In the genomic region with DNA sequence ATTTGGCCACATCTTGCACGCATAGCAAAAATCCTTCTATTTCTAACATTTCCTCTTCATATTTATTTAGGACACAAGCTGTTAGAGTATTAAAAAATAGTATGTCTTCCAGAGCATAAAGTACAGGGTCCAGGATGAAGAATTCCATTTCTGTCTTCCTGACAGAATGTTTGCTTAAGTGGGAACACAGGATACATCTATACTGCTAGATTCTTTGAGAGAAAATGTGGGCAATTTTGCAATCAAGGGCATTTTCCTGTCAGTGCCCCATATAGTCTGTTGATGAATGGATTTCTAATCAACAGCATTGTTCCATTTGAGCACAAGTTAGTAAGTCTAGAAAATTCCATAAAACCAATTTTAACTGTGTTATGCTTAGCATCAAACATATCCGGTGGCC, we compare ENCODE assay signal across 2 cellular contexts.
A peak's percentile ranks its signal among the peaks of the same experiment; 100 is the strongest.
TF ChIP-seq lines count a peak whose summit lies in the region.

No MANE protein-coding gene starts in this region.

TF ChIP-seq in HepG2, 621 proteins besides CTCF, POLR2A, EP300 and RAD21 (continues in another document):
- TF ChIP-seq ZNF503 (CRISPR knock-in tag; IDR thresholded peaks at IDR 0.05), result no peak
- TF ChIP-seq MAF1 (CRISPR knock-in tag; IDR thresholded peaks at IDR 0.05; ENCODE audit: borderline replicate concordance), result no peak
- no peak for TF ChIP-seq ZNF615 (CRISPR knock-in tag; IDR thresholded peaks at IDR 0.05; ENCODE audit: borderline replicate concordance)
- peak; percentile 34; the same call in 1 of the 2 replicates for TF ChIP-seq SOX5 (CRISPR knock-in tag; IDR thresholded peaks at IDR 0.05; ENCODE audit: borderline replicate concordance)
- TF ChIP-seq FOXA1 (IDR thresholded peaks at IDR 0.05), result no peak
- 0 out of 2 replicates have a peak, but pooled peaks have one; percentile 18 for TF ChIP-seq FOXA1 (CRISPR knock-in tag; IDR thresholded peaks at IDR 0.05)
- no peak for TF ChIP-seq ZNF547 (CRISPR knock-in tag; IDR thresholded peaks at IDR 0.05)
- TF ChIP-seq SATB2 (CRISPR knock-in tag; IDR thresholded peaks at IDR 0.05), result no peak
- TF ChIP-seq ZNF543 (CRISPR knock-in tag; IDR thresholded peaks at IDR 0.05), result no peak
- no peak for TF ChIP-seq ZNF326 (CRISPR knock-in tag; IDR thresholded peaks at IDR 0.05; ENCODE audit: borderline replicate concordance)
- no peak for TF ChIP-seq ZNF143 (CRISPR knock-in tag; IDR thresholded peaks at IDR 0.05)
- TF ChIP-seq RBAK (CRISPR knock-in tag; IDR thresholded peaks at IDR 0.05), result no peak
- no peak for TF ChIP-seq NAIF1 (CRISPR knock-in tag; IDR thresholded peaks at IDR 0.05; ENCODE audit: borderline replicate concordance)
- no peak for TF ChIP-seq ZNF556 (CRISPR knock-in tag; IDR thresholded peaks at IDR 0.05; ENCODE audit: borderline replicate concordance)
- TF ChIP-seq IKZF1 (IDR thresholded peaks at IDR 0.05), result no peak
- TF ChIP-seq SP5 (CRISPR knock-in tag; IDR thresholded peaks at IDR 0.05; ENCODE audit: borderline replicate concordance, low read depth), result no peak
- TF ChIP-seq SOX13 (IDR thresholded peaks at IDR 0.05), result no peak
- peak in 1 of 2 experiments; percentile 60; a peak in 1 of 4 replicates for TF ChIP-seq SOX13 (CRISPR knock-in tag; conservative IDR thresholded peaks at IDR 0.05 in 1 of 2, IDR thresholded peaks at IDR 0.05 in 1 of 2)
- no peak for TF ChIP-seq GABPA (IDR thresholded peaks at IDR 0.05; ENCODE audit: low read depth, low read length)
- no peak for TF ChIP-seq GABPA (CRISPR knock-in tag; IDR thresholded peaks at IDR 0.05; ENCODE audit: low read depth)
- peak; percentile 57 for TF ChIP-seq CEBPG (CRISPR knock-in tag; IDR thresholded peaks at IDR 0.05)
- TF ChIP-seq, protein P1, sequence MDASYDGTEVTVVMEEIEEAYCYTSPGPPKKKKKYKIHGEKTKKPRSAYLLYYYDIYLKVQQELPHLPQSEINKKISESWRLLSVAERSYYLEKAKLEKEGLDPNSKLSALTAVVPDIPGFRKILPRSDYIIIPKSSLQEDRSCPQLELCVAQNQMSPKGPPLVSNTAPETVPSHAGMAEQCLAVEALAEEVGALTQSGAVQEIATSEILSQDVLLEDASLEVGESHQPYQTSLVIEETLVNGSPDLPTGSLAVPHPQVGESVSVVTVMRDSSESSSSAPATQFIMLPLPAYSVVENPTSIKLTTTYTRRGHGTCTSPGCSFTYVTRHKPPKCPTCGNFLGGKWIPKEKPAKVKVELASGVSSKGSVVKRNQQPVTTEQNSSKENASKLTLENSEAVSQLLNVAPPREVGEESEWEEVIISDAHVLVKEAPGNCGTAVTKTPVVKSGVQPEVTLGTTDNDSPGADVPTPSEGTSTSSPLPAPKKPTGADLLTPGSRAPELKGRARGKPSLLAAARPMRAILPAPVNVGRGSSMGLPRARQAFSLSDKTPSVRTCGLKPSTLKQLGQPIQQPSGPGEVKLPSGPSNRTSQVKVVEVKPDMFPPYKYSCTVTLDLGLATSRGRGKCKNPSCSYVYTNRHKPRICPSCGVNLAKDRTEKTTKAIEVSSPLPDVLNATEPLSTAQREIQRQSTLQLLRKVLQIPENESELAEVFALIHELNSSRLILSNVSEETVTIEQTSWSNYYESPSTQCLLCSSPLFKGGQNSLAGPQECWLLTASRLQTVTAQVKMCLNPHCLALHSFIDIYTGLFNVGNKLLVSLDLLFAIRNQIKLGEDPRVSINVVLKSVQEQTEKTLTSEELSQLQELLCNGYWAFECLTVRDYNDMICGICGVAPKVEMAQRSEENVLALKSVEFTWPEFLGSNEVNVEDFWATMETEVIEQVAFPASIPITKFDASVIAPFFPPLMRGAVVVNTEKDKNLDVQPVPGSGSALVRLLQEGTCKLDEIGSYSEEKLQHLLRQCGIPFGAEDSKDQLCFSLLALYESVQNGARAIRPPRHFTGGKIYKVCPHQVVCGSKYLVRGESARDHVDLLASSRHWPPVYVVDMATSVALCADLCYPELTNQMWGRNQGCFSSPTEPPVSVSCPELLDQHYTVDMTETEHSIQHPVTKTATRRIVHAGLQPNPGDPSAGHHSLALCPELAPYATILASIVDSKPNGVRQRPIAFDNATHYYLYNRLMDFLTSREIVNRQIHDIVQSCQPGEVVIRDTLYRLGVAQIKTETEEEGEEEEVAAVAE (CRISPR knock-in tag; IDR thresholded peaks at IDR 0.05; ENCODE audit: borderline replicate concordance), result no peak
- TF ChIP-seq, protein P2, sequence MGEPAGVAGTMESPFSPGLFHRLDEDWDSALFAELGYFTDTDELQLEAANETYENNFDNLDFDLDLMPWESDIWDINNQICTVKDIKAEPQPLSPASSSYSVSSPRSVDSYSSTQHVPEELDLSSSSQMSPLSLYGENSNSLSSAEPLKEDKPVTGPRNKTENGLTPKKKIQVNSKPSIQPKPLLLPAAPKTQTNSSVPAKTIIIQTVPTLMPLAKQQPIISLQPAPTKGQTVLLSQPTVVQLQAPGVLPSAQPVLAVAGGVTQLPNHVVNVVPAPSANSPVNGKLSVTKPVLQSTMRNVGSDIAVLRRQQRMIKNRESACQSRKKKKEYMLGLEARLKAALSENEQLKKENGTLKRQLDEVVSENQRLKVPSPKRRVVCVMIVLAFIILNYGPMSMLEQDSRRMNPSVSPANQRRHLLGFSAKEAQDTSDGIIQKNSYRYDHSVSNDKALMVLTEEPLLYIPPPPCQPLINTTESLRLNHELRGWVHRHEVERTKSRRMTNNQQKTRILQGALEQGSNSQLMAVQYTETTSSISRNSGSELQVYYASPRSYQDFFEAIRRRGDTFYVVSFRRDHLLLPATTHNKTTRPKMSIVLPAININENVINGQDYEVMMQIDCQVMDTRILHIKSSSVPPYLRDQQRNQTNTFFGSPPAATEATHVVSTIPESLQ (CRISPR knock-in tag; conservative IDR thresholded peaks at IDR 0.05), result no peak

TF ChIP-seq in neural cell, 6 proteins besides CTCF, POLR2A, EP300 and RAD21 (continued from another document):
- TF ChIP-seq, protein P3, sequence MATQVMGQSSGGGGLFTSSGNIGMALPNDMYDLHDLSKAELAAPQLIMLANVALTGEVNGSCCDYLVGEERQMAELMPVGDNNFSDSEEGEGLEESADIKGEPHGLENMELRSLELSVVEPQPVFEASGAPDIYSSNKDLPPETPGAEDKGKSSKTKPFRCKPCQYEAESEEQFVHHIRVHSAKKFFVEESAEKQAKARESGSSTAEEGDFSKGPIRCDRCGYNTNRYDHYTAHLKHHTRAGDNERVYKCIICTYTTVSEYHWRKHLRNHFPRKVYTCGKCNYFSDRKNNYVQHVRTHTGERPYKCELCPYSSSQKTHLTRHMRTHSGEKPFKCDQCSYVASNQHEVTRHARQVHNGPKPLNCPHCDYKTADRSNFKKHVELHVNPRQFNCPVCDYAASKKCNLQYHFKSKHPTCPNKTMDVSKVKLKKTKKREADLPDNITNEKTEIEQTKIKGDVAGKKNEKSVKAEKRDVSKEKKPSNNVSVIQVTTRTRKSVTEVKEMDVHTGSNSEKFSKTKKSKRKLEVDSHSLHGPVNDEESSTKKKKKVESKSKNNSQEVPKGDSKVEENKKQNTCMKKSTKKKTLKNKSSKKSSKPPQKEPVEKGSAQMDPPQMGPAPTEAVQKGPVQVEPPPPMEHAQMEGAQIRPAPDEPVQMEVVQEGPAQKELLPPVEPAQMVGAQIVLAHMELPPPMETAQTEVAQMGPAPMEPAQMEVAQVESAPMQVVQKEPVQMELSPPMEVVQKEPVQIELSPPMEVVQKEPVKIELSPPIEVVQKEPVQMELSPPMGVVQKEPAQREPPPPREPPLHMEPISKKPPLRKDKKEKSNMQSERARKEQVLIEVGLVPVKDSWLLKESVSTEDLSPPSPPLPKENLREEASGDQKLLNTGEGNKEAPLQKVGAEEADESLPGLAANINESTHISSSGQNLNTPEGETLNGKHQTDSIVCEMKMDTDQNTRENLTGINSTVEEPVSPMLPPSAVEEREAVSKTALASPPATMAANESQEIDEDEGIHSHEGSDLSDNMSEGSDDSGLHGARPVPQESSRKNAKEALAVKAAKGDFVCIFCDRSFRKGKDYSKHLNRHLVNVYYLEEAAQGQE (IDR thresholded peaks at IDR 0.05; ENCODE audit: borderline replicate concordance), result peak; percentile 98
- TF ChIP-seq SMC3 (conservative IDR thresholded peaks at IDR 0.05; ENCODE audit: poor library complexity) (no peak), MXI1 (conservative IDR thresholded peaks at IDR 0.05; ENCODE audit: poor library complexity, severe bottlenecking) (no peak)
